ENCODE assay signal across 28 cellular contexts in the genomic region with DNA sequence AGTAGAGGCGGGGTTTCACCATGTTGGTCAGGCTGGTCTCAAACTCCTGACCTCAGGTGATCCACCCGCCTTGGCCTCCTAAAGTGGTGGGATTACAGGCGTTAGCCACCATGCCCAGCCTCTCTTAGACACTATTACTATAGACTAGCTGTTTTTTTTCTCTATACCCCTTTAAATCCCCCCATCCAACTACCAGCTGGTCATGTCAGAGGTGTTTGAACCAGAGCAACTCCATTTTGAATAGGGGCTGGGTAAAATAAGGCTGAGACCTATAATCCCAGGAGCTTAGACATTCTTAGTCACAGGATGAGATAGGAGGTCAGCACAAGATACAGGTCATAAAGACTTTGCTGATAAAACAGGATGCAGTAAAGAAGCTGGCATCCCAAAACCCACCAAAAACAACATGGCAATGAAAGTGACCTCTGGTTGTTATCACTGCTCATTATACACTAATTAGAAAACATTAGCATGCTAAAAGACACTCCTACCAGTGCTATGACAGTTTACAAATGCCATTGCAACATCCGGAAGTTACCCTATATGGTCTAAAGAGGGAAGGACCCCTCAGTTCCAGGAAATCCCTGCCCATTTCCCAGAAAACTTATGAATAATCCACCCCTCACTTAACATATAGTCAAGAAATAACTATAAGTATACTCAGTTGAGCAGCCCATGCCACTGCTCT. TPM values are rescaled to one million over a fixed set of nuclear protein-coding genes. Genes with fewer than 3 reads are reported as not detected.
A peak's percentile ranks its signal among the peaks of the same experiment; 100 is the strongest.
DNase-seq lines count a peak whose midpoint lies in the region; FAIRE-seq and TF ChIP-seq lines count a peak whose summit lies in the region.
"Had no signal": no experiment of that assay in that cellular context is flagged by ENCODE, and none has a peak within 500 bp of the region (broad histone marks: within the 10 kb centered on the region; RNA-seq: fewer than 3 reads in every experiment).

No MANE protein-coding gene starts in this region.

- TF ChIP-seq RAD21 in H1 (IDR thresholded peaks at IDR 0.05 in 1 of 2, conservative IDR thresholded peaks at IDR 0.05 in 1 of 2; ENCODE audit: low read depth in 2 of 2, low read length in 2 of 2), result no peak

- H3K4me1 ChIP-seq in H1 (replicated peaks in 1 of 4; ENCODE audit: control insufficient read depth in 3 of 4, insufficient read depth in 4 of 4, low read length in 3 of 4), result peaks cover 0 to 10% (median under 1%) of the 10 kb centered on the region in 4 experiments; a peak in 2 of 7 replicates
- H3K4me1 ChIP-seq: BE2C, BLaER1 had no signal

- no peak overlapping the region for H3K27ac Mint-ChIP-seq in osteocyte (ENCODE audit: unreplicated experiment)
- H3K27ac Mint-ChIP-seq: CD14-positive monocyte; CD4-positive, CD25-positive, alpha-beta regulatory T cell had no signal

- H3K4me2 ChIP-seq in H1 (ENCODE audit: insufficient read depth in 1 of 2, low read depth in 2 of 2, low read length in 2 of 2), result no peak overlapping the region
- H3K4me2 ChIP-seq: BLaER1 had no signal

- TF ChIP-seq CTCF in H1 (IDR thresholded peaks at IDR 0.05; ENCODE audit: control extremely low read depth in 1 of 3, insufficient read depth in 1 of 3, low read depth in 1 of 3, low read length in 3 of 3) (no peak), osteocyte (IDR thresholded peaks at IDR 0.05) (no peak)

- FAIRE-seq in H1 (lab: Jason Lieb, UNC), result no peak
- FAIRE-seq: A204.1, GM12878, GM12892, GM18507 had no signal

- TF ChIP-seq POLR2A in H1 (IDR thresholded peaks at IDR 0.05; ENCODE audit: control extremely low read depth in 1 of 2, low read depth in 2 of 2, low read length in 2 of 2), result no peak

- no peaks in the 10 kb centered on the region for H3K9me3 Mint-ChIP-seq in osteocyte (ENCODE audit: unreplicated experiment)

- no peak overlapping the region for H3K4me3 ChIP-seq in H1 (ENCODE audit: extremely low read depth in 1 of 4, insufficient read depth in 2 of 4, low read depth in 3 of 4, low read length in 4 of 4)
- H3K4me3 ChIP-seq: BLaER1, GM12878 had no signal

- H3K27me3 Mint-ChIP-seq in osteocyte (ENCODE audit: unreplicated experiment), result peaks cover 4% of the 10 kb centered on the region
- H3K27me3 Mint-ChIP-seq: CD4-positive, alpha-beta memory T cell had no signal

- no peak overlapping the region for H3K56ac ChIP-seq in H1 (replicated peaks; ENCODE audit: insufficient read length, low read depth, low read length)

- TF ChIP-seq EP300 in H1 (IDR thresholded peaks at IDR 0.05; ENCODE audit: borderline replicate concordance in 1 of 2, low read depth in 2 of 2, low read length in 2 of 2), result no peak

- peaks cover 11% of the 10 kb centered on the region for H3K4me1 Mint-ChIP-seq in osteocyte (ENCODE audit: unreplicated experiment)
- H3K4me1 Mint-ChIP-seq: CD14-positive monocyte; CD4-positive, alpha-beta memory T cell; CD4-positive, CD25-positive, alpha-beta regulatory T cell; CD8-positive, alpha-beta memory T cell had no signal

- H2BK15ac ChIP-seq in H1 (ENCODE audit: low read length), result no peak overlapping the region

- no peak overlapping the region for H4K91ac ChIP-seq in H1 (replicated peaks; ENCODE audit: insufficient read length, low read length)

- H2AK5ac ChIP-seq in H1 (ENCODE audit: low read depth, low read length), result no peak overlapping the region

- no peak overlapping the region for H2BK20ac ChIP-seq in H1 (ENCODE audit: low read length)

- no peak overlapping the region for H4K8ac ChIP-seq in H1 (ENCODE audit: extremely low read depth, insufficient read depth, low read length)

- H3K18ac ChIP-seq in H1 (ENCODE audit: extremely low read depth, low read length), result no peak overlapping the region

- no peaks in the 10 kb centered on the region for H3K79me1 ChIP-seq in H1 (ENCODE audit: low read depth, low read length)

- CTCF ChIA-PET in H1 (lab: Charles Lee; ENCODE audit: partially characterized antibody), result interaction anchor here (0.8 to 1.0 kb wide), 2 partner anchors 11 to 29 kb away, joined by 5 to 6 read pairs; no protein-coding TSS in a partner anchor

- 85% methylated on average over 4 of the region's 4 CpGs; no CpG with 5 or more reads in 1 of the 2 experiments for WGBS in H1 (ENCODE audit: extremely low coverage in 1 of 2, insufficient coverage in 1 of 2, insufficient read length in 1 of 2, insufficient replicate concordance in 2 of 2, low coverage in 1 of 2, low lambda C conversion rate in 2 of 2, missing lambda C conversion rate in 1 of 2), 2 experiments

- H2BK120ac ChIP-seq in H1 (replicated peaks; ENCODE audit: low read depth, low read length), result no peak overlapping the region

- H3K4me3 Mint-ChIP-seq in osteocyte (ENCODE audit: unreplicated experiment), result no peak overlapping the region
- H3K4me3 Mint-ChIP-seq: CD14-positive monocyte; CD4-positive, alpha-beta memory T cell; CD4-positive, CD25-positive, alpha-beta regulatory T cell; CD8-positive, alpha-beta memory T cell had no signal

- no peak overlapping the region for H3K27ac ChIP-seq in H1 (ENCODE audit: low read depth, low read length)
- H3K27ac ChIP-seq: BLaER1 had no signal

- no peaks in the 10 kb centered on the region for H3K23me2 ChIP-seq in H1 (ENCODE audit: low read depth, low read length)

- no peak overlapping the region for H2AFZ ChIP-seq in H1 (ENCODE audit: low read length)

- DNase-seq in MV-4-11 (lab: John Stamatoyannopoulos, UW), result peak; percentile 15
- DNase-seq in OCI-M1 (lab: John Stamatoyannopoulos, UW), result peak; percentile 48
- DNase-seq in H1 (ENCODE audit: low read depth in 1 of 2, low spot score in 2 of 2), result no peak
- DNase-seq in osteocyte (ENCODE audit: extremely low spot score, unreplicated experiment), result peak; percentile 23
- no peak for DNase-seq in stimulated activated CD4-positive, alpha-beta T cell treated with anti-CD3 and anti-CD28 coated beads, Interleukin-4, amount 100 ng/mL, for 1 hour
- DNase-seq in NCI-H526 (lab: John Stamatoyannopoulos, UW), result no peak
- DNase-seq in mesenteric fat pad (ENCODE audit: low spot score), result no peak
- DNase-seq: 8988T; ACHN; BE2C; C1 segment of cervical spinal cord; CD4-positive, alpha-beta memory T cell; CD4-positive, CD25-positive, alpha-beta regulatory T cell; CD8-positive, alpha-beta memory T cell; COR-L47; DMS 273 treated with DMSO at 0.1 percent for 48 hours; DMS153; DMS53; DMS79; DND-41; EL; GDM1 had no signal

- no peaks in the 10 kb centered on the region for H3K36me3 ChIP-seq in H1 (ENCODE audit: control insufficient read depth in 2 of 4, insufficient read depth in 4 of 4, low read length in 3 of 4)
- H3K36me3 ChIP-seq: BE2C, BLaER1 had no signal

- no peaks in the 10 kb centered on the region for H4K20me1 ChIP-seq in H1 (replicated peaks in 1 of 2; ENCODE audit: control insufficient read depth in 1 of 2, insufficient read depth in 2 of 2, low read length in 2 of 2)
- H4K20me1 ChIP-seq: BLaER1 had no signal

- no peaks in the 10 kb centered on the region for H3K27me3 ChIP-seq in H1 (replicated peaks in 1 of 4; ENCODE audit: control insufficient read depth in 3 of 4, extremely low read depth in 1 of 4, insufficient read depth in 3 of 4, low read length in 3 of 4)
- H3K27me3 ChIP-seq: BE2C, BLaER1 had no signal

- no peak overlapping the region for H2BK5ac ChIP-seq in H1 (ENCODE audit: low read depth, low read length)

- no peak overlapping the region for H2BK12ac ChIP-seq in H1 (ENCODE audit: low read depth, low read length)

- POLR2A ChIA-PET in H1 (lab: Charles Lee; ENCODE audit: partially characterized antibody), result no interaction called here

- H3K9ac ChIP-seq in H1 (replicated peaks in 1 of 4; ENCODE audit: extremely low read depth in 1 of 4, low read depth in 3 of 4, low read length in 3 of 4), result no peak overlapping the region
- H3K9ac ChIP-seq: BLaER1 had no signal

- no peaks in the 10 kb centered on the region for H3K36me3 Mint-ChIP-seq in osteocyte (ENCODE audit: unreplicated experiment)
- H3K36me3 Mint-ChIP-seq: CD14-positive monocyte; CD4-positive, alpha-beta memory T cell; CD4-positive, CD25-positive, alpha-beta regulatory T cell had no signal

- 0 out of 4 replicates have a peak, but pooled peaks cover 0 to 3% of the 10 kb centered on the region in 2 experiments for H3K9me3 ChIP-seq in H1 (ENCODE audit: insufficient read depth in 2 of 2, low read depth in 1 of 2, low read length in 1 of 2)
- H3K9me3 ChIP-seq: BE2C had no signal

- no peaks in the 10 kb centered on the region for H3K79me2 ChIP-seq in H1 (ENCODE audit: control insufficient read depth in 1 of 2, insufficient read depth in 2 of 2, low read length in 2 of 2)

- H3K4ac ChIP-seq in H1 (replicated peaks; ENCODE audit: insufficient read length, low read depth, low read length), result no peak overlapping the region

- H3K23ac ChIP-seq in H1 (ENCODE audit: insufficient read length), result no peak overlapping the region

- H4K5ac ChIP-seq in H1 (ENCODE audit: insufficient read length, low read depth, low read length), result no peak overlapping the region

- no peak overlapping the region for H3K14ac ChIP-seq in H1 (ENCODE audit: insufficient read length)

TF ChIP-seq in H1, 55 proteins besides CTCF, POLR2A, EP300 and RAD21:
- TF ChIP-seq SRF (IDR thresholded peaks at IDR 0.05; ENCODE audit: low read depth, low read length) (0 out of 2 replicates have a peak, but pooled peaks have one; percentile 8), ZNF274 (IDR thresholded peaks at IDR 0.05; ENCODE audit: borderline replicate concordance, extremely low read depth, low read length) (no peak), CREB1 (IDR thresholded peaks at IDR 0.05) (no peak)

RNA-seq across cellular contexts. Expression of a gene that starts 57.8 kb away (rescaled TPM):
- 7.9 and 8.4 TPM in 2 replicates for total RNA-seq in H1 (2021; fragmentation: NEBNext Ultra II Directional; extraction: Animal tissue kit (Norgen Biotek cat#: 25700))
- 1.8 and 2.4 TPM in 2 replicates for polyA plus RNA-seq in H1 (2011; rRNA removed)
- polyA plus RNA-seq in H1 (2011; cell fraction: cytosol; rRNA removed), result 3.1 TPM
- polyA plus RNA-seq in H1 (2011; cell fraction: nucleus; rRNA removed), result 2.6 TPM
- polyA plus RNA-seq in H1 (2012, experiment 1 of 2), result 2.7 to 4.9 TPM (median 4.1 TPM) in 4 replicates
- 0.60 TPM for polyA plus RNA-seq in H1 (2012, experiment 2 of 2)
- 3.0 TPM for polyA plus RNA-seq in H1 (2013, experiment 1 of 2)
- 3.2 TPM for polyA plus RNA-seq in H1 (2013, experiment 2 of 2)
- polyA minus RNA-seq in H1 (2011; rRNA and poly(A)+ RNA removed), result 4.1 and 4.3 TPM in 2 replicates
- 6.3 TPM for polyA minus RNA-seq in H1 (2011; cell fraction: cytosol; rRNA and poly(A)+ RNA removed)
- 1.5 TPM for polyA minus RNA-seq in H1 (2011; cell fraction: nucleus; rRNA and poly(A)+ RNA removed)
- total RNA-seq in osteocyte, result 9.1 and 10.9 TPM in 2 replicates
- 51.7 TPM for total RNA-seq in mesenteric fat pad

Comparison
In these comparisons a context has a peak if more than half of its experiments do, and no peak if none do; other contexts are left out.
1. DNase-seq: peak in MV-4-11 (single experiment), OCI-M1 (single experiment) and osteocyte (single experiment); none in H1 (0 of 2), stimulated activated CD4-positive, alpha-beta T cell treated with anti-CD3 and anti-CD28 coated beads, Interleukin-4, amount 100 ng/mL, for 1 hour (single experiment), NCI-H526 (0 of 2) and mesenteric fat pad (single experiment).